5 cellular contexts compared by ENCODE assay signal in genomic region chr5:135057233-135057632, GRCh38. TPM values are rescaled to one million over a fixed set of nuclear protein-coding genes. Genes with fewer than 3 reads are reported as not detected.
"Had no signal": no experiment of that assay in that cellular context is flagged by ENCODE, and none has a peak within 500 bp of the region (broad histone marks: within the 10 kb centered on the region; RNA-seq: fewer than 3 reads in every experiment).

No MANE protein-coding gene starts in this region.

- ATAC-seq: GM23338 had no signal

- H3K9me3 Mint-ChIP-seq: GM23338, H9 had no signal

- H3K4me3 Mint-ChIP-seq: GM23338, H9 had no signal

- DNase-seq: H9, HCEC 1CT, IMR-90 had no signal

- H3K4me2 ChIP-seq: GM23338 had no signal

- H2AFZ ChIP-seq: GM23338 had no signal

- H3K4me1 Mint-ChIP-seq: H9 had no signal

- H3K4me3 ChIP-seq: GM23338 had no signal

- H3K27ac Mint-ChIP-seq: GM23338, H9 had no signal

RNA-seq across cellular contexts. Expression of gene PITX1, which starts 23.2 kb away (rescaled TPM):
- total RNA-seq: GM23338, H1, H9 had no signal
- polyA plus RNA-seq: GM23338 had no signal
